In genomic region chr12:57726884-57727757, GRCh38 we compare ENCODE assay signal across 8 cellular contexts. TPM values are rescaled to one million over a fixed set of nuclear protein-coding genes. Genes with fewer than 3 reads are reported as not detected.
DNase-seq lines count a peak whose midpoint lies in the region; ATAC-seq, FAIRE-seq and TF ChIP-seq lines count a peak whose summit lies in the region.

No MANE protein-coding gene starts in this region.

- no peak overlapping the region for H3K14ac ChIP-seq in H1 (ENCODE audit: insufficient read length)

- H3K27me3 ChIP-seq in H1 (replicated peaks in 1 of 4; ENCODE audit: control insufficient read depth in 3 of 4, extremely low read depth in 1 of 4, insufficient read depth in 3 of 4, low read length in 3 of 4) (peaks cover 19 to 78% (median 55%) of the 10 kb centered on the region in 4 experiments), aorta (ENCODE audit: control insufficient read depth in 1 of 2, insufficient read depth in 2 of 2, low read length in 1 of 2) (no peaks in the 10 kb centered on the region)

- H3K23ac ChIP-seq in H1 (ENCODE audit: insufficient read length): no peak overlapping the region

- H3K9me3 ChIP-seq in H1 (ENCODE audit: insufficient read depth in 2 of 2, low read depth in 1 of 2, low read length in 1 of 2) (no peaks in the 10 kb centered on the region), aorta (ENCODE audit: control insufficient read depth, low read length) (no peaks in the 10 kb centered on the region)

- no peak for FAIRE-seq in H1 (lab: Jason Lieb, UNC)
- FAIRE-seq in HTR-8/SVneo (lab: Jason Lieb, UNC): no peak

- POLR2A ChIA-PET in H1 (lab: Charles Lee; ENCODE audit: partially characterized antibody): interaction anchor here (0.7 to 7.4 kb wide), 11 partner anchors 10 to 119 kb away, joined by 3 to 59 read pairs (median 4); partner anchors contain the start of genes AGAP2, B4GALNT1, EEF1AKMT3 and METTL1

- no peaks in the 10 kb centered on the region for H3K36me3 ChIP-seq in H1 (ENCODE audit: control insufficient read depth in 2 of 4, insufficient read depth in 4 of 4, low read length in 3 of 4)
- H3K36me3 ChIP-seq in aorta (ENCODE audit: control insufficient read depth in 1 of 2, insufficient read depth in 2 of 2, low read length in 1 of 2): no peaks in the 10 kb centered on the region

- 0 out of 2 replicates have a peak overlapping the region, but pooled peaks have one; percentile 55 for H2BK12ac ChIP-seq in H1 (ENCODE audit: low read depth, low read length)

- peak overlapping the region; percentile 51 to 82 (median 65) for H3K4me3 ChIP-seq in H1 (ENCODE audit: extremely low read depth in 1 of 4, insufficient read depth in 2 of 4, low read depth in 3 of 4, low read length in 4 of 4)
- peak overlapping the region in 1 of 2 donors; percentile 34 for H3K4me3 ChIP-seq in aorta (ENCODE audit: low read length in 2 of 2)

- H3K23me2 ChIP-seq in H1 (ENCODE audit: low read depth, low read length): peaks cover 12% of the 10 kb centered on the region; the same call in 1 of the 2 replicates

- no peak overlapping the region for H2BK20ac ChIP-seq in H1 (ENCODE audit: low read length)

- intact Hi-C loops in Right ventricle myocardium inferior (cut with DNase I) (no loop called here), cardiac septum (cut with DNase I) (no loop called here), aorta (cut with DNase I) (no loop called here)

- no peak overlapping the region for H3K27ac ChIP-seq in H1 (ENCODE audit: low read depth, low read length)
- H3K27ac ChIP-seq in aorta (ENCODE audit: low read depth in 1 of 2, low read length in 2 of 2): no peak overlapping the region

- H3K79me1 ChIP-seq in H1 (ENCODE audit: low read depth, low read length): no peaks in the 10 kb centered on the region

- no peak overlapping the region for H4K91ac ChIP-seq in H1 (replicated peaks; ENCODE audit: insufficient read length, low read length)

- ATAC-seq in Right ventricle myocardium inferior (peak; percentile 46), aorta (ENCODE audit: low FRiP score) (peak; percentile 15), GM21825 (IDR thresholded peaks at IDR 0.05; ENCODE audit: unreplicated experiment) (no peak)

- no peak overlapping the region for H3K18ac ChIP-seq in H1 (ENCODE audit: extremely low read depth, low read length)

- peak overlapping the region; percentile 81 for H4K8ac ChIP-seq in H1 (ENCODE audit: extremely low read depth, insufficient read depth, low read length)

- 13% methylated on average over 49 of the region's 76 CpGs; no CpG with 5 or more reads in 1 of the 2 experiments for WGBS in H1 (ENCODE audit: extremely low coverage in 1 of 2, insufficient coverage in 1 of 2, insufficient read length in 1 of 2, insufficient replicate concordance in 2 of 2, low coverage in 1 of 2, low lambda C conversion rate in 2 of 2, missing lambda C conversion rate in 1 of 2), 2 experiments
- 10 to 12% methylated on average over 76 of the region's 76 CpGs for WGBS in aorta, 2 donors

- H3K56ac ChIP-seq in H1 (replicated peaks; ENCODE audit: insufficient read length, low read depth, low read length): no peak overlapping the region

- no peak for TF ChIP-seq EP300 in H1 (IDR thresholded peaks at IDR 0.05; ENCODE audit: borderline replicate concordance in 1 of 2, low read depth in 2 of 2, low read length in 2 of 2)

- peak overlapping the region; percentile 52 to 95 for H3K4me2 ChIP-seq in H1 (ENCODE audit: insufficient read depth in 1 of 2, low read depth in 2 of 2, low read length in 2 of 2)

- TF ChIP-seq RAD21 in H1 (IDR thresholded peaks at IDR 0.05 in 1 of 2, conservative IDR thresholded peaks at IDR 0.05 in 1 of 2; ENCODE audit: low read depth in 2 of 2, low read length in 2 of 2): no peak

- no peak overlapping the region for H2BK120ac ChIP-seq in H1 (replicated peaks; ENCODE audit: low read depth, low read length)

- H2BK15ac ChIP-seq in H1 (ENCODE audit: low read length): no peak overlapping the region

- no peak overlapping the region for H3K9ac ChIP-seq in H1 (replicated peaks in 1 of 4; ENCODE audit: extremely low read depth in 1 of 4, low read depth in 3 of 4, low read length in 3 of 4)

- no peak for TF ChIP-seq POLR2A in H1 (IDR thresholded peaks at IDR 0.05; ENCODE audit: control extremely low read depth in 1 of 2, low read depth in 2 of 2, low read length in 2 of 2)

- H2BK5ac ChIP-seq in H1 (ENCODE audit: low read depth, low read length): no peak overlapping the region

- no peak for TF ChIP-seq CTCF in H1 (IDR thresholded peaks at IDR 0.05; ENCODE audit: control extremely low read depth in 1 of 3, insufficient read depth in 1 of 3, low read depth in 1 of 3, low read length in 3 of 3)

- H4K20me1 ChIP-seq in H1 (replicated peaks in 1 of 2; ENCODE audit: control insufficient read depth in 1 of 2, insufficient read depth in 2 of 2, low read length in 2 of 2): peaks cover 2 to 7% of the 10 kb centered on the region in 2 experiments

- no peak overlapping the region for H4K5ac ChIP-seq in H1 (ENCODE audit: insufficient read length, low read depth, low read length)

- peaks cover 0 to 20% (median 13%) of the 10 kb centered on the region in 4 experiments; a peak in 5 of 7 replicates for H3K4me1 ChIP-seq in H1 (replicated peaks in 1 of 4; ENCODE audit: control insufficient read depth in 3 of 4, insufficient read depth in 4 of 4, low read length in 3 of 4)
- no peaks in the 10 kb centered on the region for H3K4me1 ChIP-seq in aorta (ENCODE audit: control insufficient read depth in 1 of 2, insufficient read depth in 2 of 2, low read length in 2 of 2)

- H2AK5ac ChIP-seq in H1 (ENCODE audit: low read depth, low read length): no peak overlapping the region

- no peaks in the 10 kb centered on the region for H3K79me2 ChIP-seq in H1 (ENCODE audit: control insufficient read depth in 1 of 2, insufficient read depth in 2 of 2, low read length in 2 of 2)

- H2AFZ ChIP-seq in H1 (ENCODE audit: low read length): no peak overlapping the region

- CTCF ChIA-PET in H1 (lab: Charles Lee; ENCODE audit: partially characterized antibody): interaction anchor here (0.8 to 11.7 kb wide), 20 partner anchors 11 to 145 kb away, joined by 3 to 149 read pairs (median 5); partner anchors contain the start of genes AGAP2, OS9 and TSPAN31

- peak; percentile 79 for DNase-seq in Right ventricle myocardium inferior (ENCODE audit: missing footprints)
- DNase-seq in cardiac septum (ENCODE audit: low spot score): no peak
- DNase-seq in H1 (ENCODE audit: low read depth in 1 of 2, low spot score in 2 of 2): peak in 1 of 2 experiments; percentile 77
- peak; percentile 87 for DNase-seq in mesenteric fat pad (ENCODE audit: low spot score)
- peak; percentile 66 to 83 for DNase-seq in aorta
- DNase-seq in HTR-8/SVneo (ENCODE audit: insufficient read length, low spot score): no peak
- no peak for DNase-seq in D341Med (ENCODE audit: low spot score)

- H3K4ac ChIP-seq in H1 (replicated peaks; ENCODE audit: insufficient read length, low read depth, low read length): no peak overlapping the region

RNA-seq across cellular contexts. Expression of gene AGAP2, which starts 11.4 kb away (rescaled TPM):
- 7.8 TPM for total RNA-seq in Right ventricle myocardium inferior
- 6.1 TPM for total RNA-seq in cardiac septum
- total RNA-seq in H1 (2021; fragmentation: NEBNext Ultra II Directional; extraction: Animal tissue kit (Norgen Biotek cat#: 25700)): 1.5 and 1.7 TPM in 2 replicates
- polyA plus RNA-seq in H1 (2011; rRNA removed): 1.5 and 1.8 TPM in 2 replicates
- 1.4 TPM for polyA plus RNA-seq in H1 (2011; cell fraction: cytosol; rRNA removed)
- polyA plus RNA-seq in H1 (2011; cell fraction: nucleus; rRNA removed): 6.8 TPM
- 1.7 to 2.6 TPM (median 2.1 TPM) in 4 replicates for polyA plus RNA-seq in H1 (2012, experiment 1 of 2)
- 0.91 TPM for polyA plus RNA-seq in H1 (2012, experiment 2 of 2)
- 1.0 TPM for polyA plus RNA-seq in H1 (2013, experiment 1 of 2)
- 1.3 TPM for polyA plus RNA-seq in H1 (2013, experiment 2 of 2)
- polyA minus RNA-seq in H1 (2011; rRNA and poly(A)+ RNA removed): 0.63 and 0.98 TPM in 2 replicates
- polyA minus RNA-seq in H1 (2011; cell fraction: cytosol; rRNA and poly(A)+ RNA removed): 2.1 TPM
- 2.8 TPM for polyA minus RNA-seq in H1 (2011; cell fraction: nucleus; rRNA and poly(A)+ RNA removed)
- 2.1 TPM for total RNA-seq in mesenteric fat pad
- 1 to 10 TPM; 2.6 to 3.6 TPM for total RNA-seq in aorta
- polyA plus RNA-seq in aorta: under 1 TPM; 0.18 to 0.88 TPM

RNA-seq across cellular contexts. Expression of gene TSPAN31, which starts 17.7 kb away (rescaled TPM):
- total RNA-seq in Right ventricle myocardium inferior (27.9 TPM), cardiac septum (25.1 TPM), mesenteric fat pad (35.0 TPM), aorta (10 to 100 TPM; 31.4 to 37.6 TPM)
- 15.2 and 15.8 TPM in 2 replicates for total RNA-seq in H1 (2021; fragmentation: NEBNext Ultra II Directional; extraction: Animal tissue kit (Norgen Biotek cat#: 25700))
- polyA plus RNA-seq in H1 (2011; rRNA removed) (23.3 and 31.4 TPM in 2 replicates), aorta (10 to 100 TPM; 27.4 to 40.6 TPM)
- polyA plus RNA-seq in H1 (2011; cell fraction: cytosol; rRNA removed): 22.7 TPM
- 12.1 TPM for polyA plus RNA-seq in H1 (2011; cell fraction: nucleus; rRNA removed)
- 14.1 to 22.6 TPM (median 19.5 TPM) in 4 replicates for polyA plus RNA-seq in H1 (2012, experiment 1 of 2)
- polyA plus RNA-seq in H1 (2012, experiment 2 of 2): 20.3 TPM
- 15.8 TPM for polyA plus RNA-seq in H1 (2013, experiment 1 of 2)
- polyA plus RNA-seq in H1 (2013, experiment 2 of 2): 17.6 TPM
- 26.3 and 33.9 TPM in 2 replicates for polyA minus RNA-seq in H1 (2011; rRNA and poly(A)+ RNA removed)
- 11.2 TPM for polyA minus RNA-seq in H1 (2011; cell fraction: cytosol; rRNA and poly(A)+ RNA removed)
- polyA minus RNA-seq in H1 (2011; cell fraction: nucleus; rRNA and poly(A)+ RNA removed): 15.2 TPM

RNA-seq across cellular contexts. Expression of gene CDK4, which starts 25.0 kb away (rescaled TPM):
- 42.3 TPM for total RNA-seq in Right ventricle myocardium inferior
- 46.3 TPM for total RNA-seq in cardiac septum
- 174 and 180 TPM in 2 replicates for total RNA-seq in H1 (2021; fragmentation: NEBNext Ultra II Directional; extraction: Animal tissue kit (Norgen Biotek cat#: 25700))
- polyA plus RNA-seq in H1 (2011; rRNA removed): 311 and 368 TPM in 2 replicates
- 368 TPM for polyA plus RNA-seq in H1 (2011; cell fraction: cytosol; rRNA removed)
- polyA plus RNA-seq in H1 (2011; cell fraction: nucleus; rRNA removed): 288 TPM
- 210 to 260 TPM (median 226 TPM) in 4 replicates for polyA plus RNA-seq in H1 (2012, experiment 1 of 2)
- polyA plus RNA-seq in H1 (2012, experiment 2 of 2): 272 TPM
- 111 TPM for polyA plus RNA-seq in H1 (2013, experiment 1 of 2)
- polyA plus RNA-seq in H1 (2013, experiment 2 of 2): 105 TPM
- polyA minus RNA-seq in H1 (2011; rRNA and poly(A)+ RNA removed): 218 and 329 TPM in 2 replicates
- polyA minus RNA-seq in H1 (2011; cell fraction: cytosol; rRNA and poly(A)+ RNA removed): 110 TPM
- polyA minus RNA-seq in H1 (2011; cell fraction: nucleus; rRNA and poly(A)+ RNA removed): 99.0 TPM
- total RNA-seq in mesenteric fat pad: 87.0 TPM
- 10 to 100 TPM; 54.6 to 55.0 TPM for total RNA-seq in aorta
- polyA plus RNA-seq in aorta: 10 to 100 TPM; 44.7 to 60.4 TPM

RNA-seq across cellular contexts. Expression of gene MARCHF9, which starts 27.8 kb away (rescaled TPM):
- 14.5 TPM for total RNA-seq in Right ventricle myocardium inferior
- 13.1 TPM for total RNA-seq in cardiac septum
- total RNA-seq in H1 (2021; fragmentation: NEBNext Ultra II Directional; extraction: Animal tissue kit (Norgen Biotek cat#: 25700)): 6.1 and 6.4 TPM in 2 replicates
- polyA plus RNA-seq in H1 (2011; rRNA removed): 6.6 and 7.8 TPM in 2 replicates
- 7.0 TPM for polyA plus RNA-seq in H1 (2011; cell fraction: cytosol; rRNA removed)
- polyA plus RNA-seq in H1 (2011; cell fraction: nucleus; rRNA removed): 13.3 TPM
- 4.7 to 8.7 TPM (median 8.1 TPM) in 4 replicates for polyA plus RNA-seq in H1 (2012, experiment 1 of 2)
- 8.9 TPM for polyA plus RNA-seq in H1 (2012, experiment 2 of 2)
- polyA plus RNA-seq in H1 (2013, experiment 1 of 2): 4.9 TPM
- 4.5 TPM for polyA plus RNA-seq in H1 (2013, experiment 2 of 2)
- polyA minus RNA-seq in H1 (2011; rRNA and poly(A)+ RNA removed): 5.9 and 6.2 TPM in 2 replicates
- polyA minus RNA-seq in H1 (2011; cell fraction: cytosol; rRNA and poly(A)+ RNA removed): 3.5 TPM
- polyA minus RNA-seq in H1 (2011; cell fraction: nucleus; rRNA and poly(A)+ RNA removed): 4.1 TPM
- 11.3 TPM for total RNA-seq in mesenteric fat pad
- total RNA-seq in aorta: 10 to 100 TPM; 10.8 to 17.1 TPM
- polyA plus RNA-seq in aorta: 10 to 100 TPM in 1 of 2 donors, 1 to 10 TPM in 1; 4.8 to 29.9 TPM

RNA-seq across cellular contexts. Expression of gene OS9, which starts 33.2 kb away (rescaled TPM):
- total RNA-seq in Right ventricle myocardium inferior: 110 TPM
- total RNA-seq in cardiac septum: 133 TPM
- 71.0 and 74.3 TPM in 2 replicates for total RNA-seq in H1 (2021; fragmentation: NEBNext Ultra II Directional; extraction: Animal tissue kit (Norgen Biotek cat#: 25700))
- polyA plus RNA-seq in H1 (2011; rRNA removed): 108 and 146 TPM in 2 replicates
- polyA plus RNA-seq in H1 (2011; cell fraction: cytosol; rRNA removed): 136 TPM
- polyA plus RNA-seq in H1 (2011; cell fraction: nucleus; rRNA removed): 161 TPM
- 71.8 to 99.5 TPM (median 93.9 TPM) in 4 replicates for polyA plus RNA-seq in H1 (2012, experiment 1 of 2)
- 64.5 TPM for polyA plus RNA-seq in H1 (2012, experiment 2 of 2)
- 94.5 TPM for polyA plus RNA-seq in H1 (2013, experiment 1 of 2)
- 96.9 TPM for polyA plus RNA-seq in H1 (2013, experiment 2 of 2)
- polyA minus RNA-seq in H1 (2011; rRNA and poly(A)+ RNA removed): 122 and 125 TPM in 2 replicates
- 40.7 TPM for polyA minus RNA-seq in H1 (2011; cell fraction: cytosol; rRNA and poly(A)+ RNA removed)
- 34.4 TPM for polyA minus RNA-seq in H1 (2011; cell fraction: nucleus; rRNA and poly(A)+ RNA removed)
- 251 TPM for total RNA-seq in mesenteric fat pad
- 100 to 1,000 TPM; 208 to 252 TPM for total RNA-seq in aorta
- 100 to 1,000 TPM; 139 to 253 TPM for polyA plus RNA-seq in aorta

Comparison
In these comparisons a context has a peak if more than half of its experiments do, and no peak if none do; other contexts are left out.
1. DNase-seq: peak in Right ventricle myocardium inferior (single experiment), mesenteric fat pad (single experiment) and aorta (2 of 2); none in cardiac septum (single experiment), HTR-8/SVneo (single experiment) and D341Med (single experiment).